Comparison of ENCODE assay signal across 10 cellular contexts in genomic region chr4:5940470-5941203, GRCh38. TPM values are rescaled to one million over a fixed set of nuclear protein-coding genes. Genes with fewer than 3 reads are reported as not detected.
DNase-seq lines count a peak whose midpoint lies in the region; ATAC-seq and TF ChIP-seq lines count a peak whose summit lies in the region.
"Had no signal": no experiment of that assay in that cellular context is flagged by ENCODE, and none has a peak within 500 bp of the region (broad histone marks: within the 10 kb centered on the region; RNA-seq: fewer than 3 reads in every experiment).

No MANE protein-coding gene starts in this region.

- H3K36me3 ChIP-seq in GM23338 (ENCODE audit: insufficient read depth) (no peaks in the 10 kb centered on the region), mesendoderm (ENCODE audit: control insufficient read depth, insufficient read depth, low read length) (no peaks in the 10 kb centered on the region)
- H3K36me3 ChIP-seq: neutrophil had no signal

- no peaks in the 10 kb centered on the region for H3K9me2 ChIP-seq in GM23338 (ENCODE audit: insufficient read depth)

- no peaks in the 10 kb centered on the region for H3K79me1 ChIP-seq in mesendoderm (ENCODE audit: low read length)

- CTCF ChIA-PET in activated CD4-positive, alpha-beta memory T cell treated with anti-CD3 and anti-CD28 coated beads for 36 hours (lab: Charles Lee): no interaction called here

- H2BK5ac ChIP-seq in mesendoderm (ENCODE audit: low read length): no peak overlapping the region

- H3K79me2 ChIP-seq in GM23338 (replicated peaks; ENCODE audit: insufficient read depth) (no peaks in the 10 kb centered on the region), mesendoderm (ENCODE audit: control insufficient read depth, insufficient read depth, low read length) (no peaks in the 10 kb centered on the region)

- H4K8ac ChIP-seq in mesendoderm (ENCODE audit: low read depth, low read length): no peak overlapping the region

- POLR2A ChIA-PET in activated CD4-positive, alpha-beta memory T cell treated with anti-CD3 and anti-CD28 coated beads for 36 hours (lab: Charles Lee): no interaction called here

- peak; percentile 44 for DNase-seq in GM23338 (ENCODE audit: low spot score)
- DNase-seq in NCI-H1092 treated with DMSO at 0.1 percent for 48 hours (lab: John Stamatoyannopoulos, UW): peak; percentile 47
- peak; percentile 50 for DNase-seq in RKO (ENCODE audit: low spot score)
- peak; percentile 91 for DNase-seq in mesendoderm
- no peak for DNase-seq in mucosa of gallbladder (ENCODE audit: low spot score)
- DNase-seq in activated CD4-positive, alpha-beta memory T cell treated with anti-CD3 and anti-CD28 coated beads for 36 hours: no peak
- DNase-seq: activated CD4-positive, alpha-beta T cell treated with anti-CD3 and anti-CD28 coated beads, Interleukin-2, amount 50 U/mL, for 48 hours had no signal

- H3K4me1 ChIP-seq in GM23338 (ENCODE audit: insufficient read depth) (peaks cover 13% of the 10 kb centered on the region; the same call in 1 of the 2 replicates), mesendoderm (ENCODE audit: control insufficient read depth, low read depth, low read length) (peaks cover 10% of the 10 kb centered on the region)

- no peak overlapping the region for H3K56ac ChIP-seq in mesendoderm (ENCODE audit: low read length)

- H3K27ac ChIP-seq in GM23338 (ENCODE audit: low read depth) (no peak overlapping the region), mesendoderm (ENCODE audit: low read depth, low read length) (no peak overlapping the region)
- H3K27ac ChIP-seq: KMS-11, neutrophil had no signal

- H3K4me2 ChIP-seq in GM23338: no peak overlapping the region
- H3K4me2 ChIP-seq in mesendoderm (ENCODE audit: low read length): no peak overlapping the region
- H3K4me2 ChIP-seq: KMS-11 had no signal

- no peak overlapping the region for H3K4me3 ChIP-seq in GM23338
- no peak overlapping the region for H3K4me3 ChIP-seq in mesendoderm (ENCODE audit: low read length)

- no peak overlapping the region for H3K4me3 Mint-ChIP-seq in GM23338
- no peak overlapping the region for H3K4me3 Mint-ChIP-seq in activated CD4-positive, alpha-beta memory T cell treated with anti-CD3 and anti-CD28 coated beads for 36 hours

- H2AK5ac ChIP-seq in mesendoderm (ENCODE audit: low read length): no peak overlapping the region

- peaks cover 9% of the 10 kb centered on the region; the same call in 2 of the 3 replicates for H3K9me3 Mint-ChIP-seq in GM23338
- H3K9me3 Mint-ChIP-seq in activated CD4-positive, alpha-beta memory T cell treated with anti-CD3 and anti-CD28 coated beads for 36 hours: peaks cover 2% of the 10 kb centered on the region

- H3K27me3 ChIP-seq in GM23338 (ENCODE audit: insufficient read depth): no peaks in the 10 kb centered on the region
- H3K27me3 ChIP-seq in mesendoderm (ENCODE audit: insufficient read depth, low read length, poor library complexity): no peaks in the 10 kb centered on the region
- H3K27me3 ChIP-seq: neutrophil had no signal

- H3K23ac ChIP-seq in mesendoderm (ENCODE audit: low read length): no peak overlapping the region

- H2BK120ac ChIP-seq in mesendoderm (ENCODE audit: low read depth, low read length): no peak overlapping the region

- H4K20me1 ChIP-seq in GM23338 (replicated peaks; ENCODE audit: insufficient read depth): no peaks in the 10 kb centered on the region

- TF ChIP-seq CTCF in GM23338 (conservative IDR thresholded peaks at IDR 0.05; ENCODE audit: low read depth in 2 of 2): no peak

- H3K36me3 Mint-ChIP-seq in GM23338 (ENCODE audit: low read depth): no peaks in the 10 kb centered on the region
- H3K36me3 Mint-ChIP-seq in activated CD4-positive, alpha-beta memory T cell treated with anti-CD3 and anti-CD28 coated beads for 36 hours: no peaks in the 10 kb centered on the region

- peaks cover 15% of the 10 kb centered on the region; the same call in 2 of the 3 replicates for H3K4me1 Mint-ChIP-seq in GM23338
- peaks cover 5% of the 10 kb centered on the region for H3K4me1 Mint-ChIP-seq in activated CD4-positive, alpha-beta memory T cell treated with anti-CD3 and anti-CD28 coated beads for 36 hours (ENCODE audit: low read depth)

- H3K9ac ChIP-seq in mesendoderm (ENCODE audit: low read length): no peak overlapping the region
- H3K9ac ChIP-seq: KMS-11 had no signal

- no CpG with 5 or more reads among the region's 3 CpGs for WGBS in mesendoderm (ENCODE audit: extremely low coverage, insufficient coverage, low lambda C conversion rate)

- ATAC-seq in GM23338 (peak; percentile 68), GM21526 (IDR thresholded peaks at IDR 0.05; ENCODE audit: low FRiP score, unreplicated experiment) (no peak)

- H4K5ac ChIP-seq in mesendoderm (ENCODE audit: low read length): no peak overlapping the region

- intact Hi-C loops in activated CD4-positive, alpha-beta memory T cell treated with anti-CD3 and anti-CD28 coated beads for 36 hours (cut with micrococcal nuclease): no loop called here

- H2AFZ ChIP-seq in GM23338: no peak overlapping the region

- H3K27me3 Mint-ChIP-seq in GM23338 (ENCODE audit: insufficient read depth, low read depth, poor library complexity): peaks cover 13% of the 10 kb centered on the region
- no peaks in the 10 kb centered on the region for H3K27me3 Mint-ChIP-seq in activated CD4-positive, alpha-beta memory T cell treated with anti-CD3 and anti-CD28 coated beads for 36 hours

- H2BK15ac ChIP-seq in mesendoderm (replicated peaks; ENCODE audit: low read depth): no peak overlapping the region

- H3K27ac Mint-ChIP-seq in GM23338: no peak overlapping the region
- H3K27ac Mint-ChIP-seq in activated CD4-positive, alpha-beta memory T cell treated with anti-CD3 and anti-CD28 coated beads for 36 hours: no peak overlapping the region

- H3F3A ChIP-seq in GM23338 (replicated peaks; ENCODE audit: low read depth): no peaks in the 10 kb centered on the region

- no peak overlapping the region for H3K4ac ChIP-seq in mesendoderm (ENCODE audit: low read depth, low read length)

- no peak overlapping the region for H3K18ac ChIP-seq in mesendoderm (ENCODE audit: low read length)

TF ChIP-seq in GM23338, 12 proteins besides CTCF, POLR2A, EP300 and RAD21:
- TF ChIP-seq ZNF331 (CRISPR knock-in tag; IDR thresholded peaks at IDR 0.05; ENCODE audit: low read depth) (peak; percentile 91), EZH2phosphoT487 (IDR thresholded peaks at IDR 0.05; ENCODE audit: unreplicated experiment) (no peak)

RNA-seq across cellular contexts. Expression of gene CRMP1, which starts 47.8 kb away (rescaled TPM):
- 143 and 146 TPM in 2 replicates for total RNA-seq in GM23338 (2014; rRNA removed; shearing (Covaris generic))
- polyA plus RNA-seq in GM23338 (2016; fragmentation: Nextera tagmentation; extraction: Ambion mirVana): 52.7 and 53.6 TPM in 2 replicates
- polyA plus RNA-seq in mesendoderm (2013, experiment 1 of 2): 98.6 TPM
- 101 TPM for polyA plus RNA-seq in mesendoderm (2013, experiment 2 of 2)
- 1.4 TPM for total RNA-seq in mucosa of gallbladder
- not detected for total RNA-seq in activated CD4-positive, alpha-beta memory T cell treated with anti-CD3 and anti-CD28 coated beads for 36 hours

Comparison
In these comparisons a context has a peak if more than half of its experiments do, and no peak if none do; other contexts are left out.
1. DNase-seq: peak in GM23338 (single experiment), NCI-H1092 treated with DMSO at 0.1 percent for 48 hours (single experiment), RKO (single experiment) and mesendoderm (single experiment); none in mucosa of gallbladder (single experiment) and activated CD4-positive, alpha-beta memory T cell treated with anti-CD3 and anti-CD28 coated beads for 36 hours (single experiment).
2. RNA of gene CRMP1, which starts 47.8 kb away (total RNA-seq): 143 to 146 TPM in GM23338; 1.4 TPM in mucosa of gallbladder (single experiment) and not detected in activated CD4-positive, alpha-beta memory T cell treated with anti-CD3 and anti-CD28 coated beads for 36 hours; every median in the first group is over 10 times any median in the second.